In genomic region chr9:35859310-35859994, GRCh38 we compare ENCODE assay signal across 9 cellular contexts. TPM values are rescaled to one million over a fixed set of nuclear protein-coding genes. Genes with fewer than 3 reads are reported as not detected.
DNase-seq lines count a peak whose midpoint lies in the region; TF ChIP-seq lines count a peak whose summit lies in the region.
"Had no signal": no experiment of that assay in that cellular context is flagged by ENCODE, and none has a peak within 500 bp of the region (broad histone marks: within the 10 kb centered on the region; RNA-seq: fewer than 3 reads in every experiment).

No MANE protein-coding gene starts in this region.

- H3K36me3 ChIP-seq in GM06990 (ENCODE audit: control insufficient read depth, insufficient read depth, low read length): no peaks in the 10 kb centered on the region

- intact Hi-C loops in posterior cingulate gyrus (cut with DNase I): no loop called here

- H3K4me3 ChIP-seq in GM06990 (replicated peaks; ENCODE audit: low read depth, low read length): no peak overlapping the region

- DNase-seq in GM06990 (ENCODE audit: extremely low read depth, insufficient read length): no peak
- DNase-seq in NAMALWA (ENCODE audit: low spot score): peak; percentile 54
- peak; percentile 25 for DNase-seq in dermis blood vessel endothelial cell
- peak in 7 of 10 donors; percentile 36 to 91 (median 66) for DNase-seq in posterior cingulate gyrus
- no peak for DNase-seq in glomerular visceral epithelial cell (ENCODE audit: extremely low spot score)
- no peak for DNase-seq in cortex of kidney (lab: John Stamatoyannopoulos, UW)
- DNase-seq in RWPE1 (ENCODE audit: low spot score): no peak
- DNase-seq: NCI-H2081 treated with DMSO at 0.1 percent for 48 hours had no signal

- peak; percentile 18 for TF ChIP-seq CTCF in GM06990 (IDR thresholded peaks at IDR 0.05; ENCODE audit: insufficient read depth, low read length, poor library complexity, severe bottlenecking)
- TF ChIP-seq CTCF in RWPE1 (conservative IDR thresholded peaks at IDR 0.05; ENCODE audit: low read depth): no peak

- POLR2A ChIA-PET in RWPE1 (lab: Yijun Ruan, JAX; ENCODE audit: low non-redundant PET): no interaction called here

- CTCF ChIA-PET in RWPE1 (lab: Yijun Ruan, JAX): interaction anchor here (0.5 to 0.7 kb wide), 3 partner anchors 16 to 992 kb away, joined by 3 to 4 read pairs (median 4); no protein-coding TSS in a partner anchor

- H3K27ac ChIP-seq in RWPE1: no peak overlapping the region

- H3K27me3 ChIP-seq in GM06990 (replicated peaks; ENCODE audit: control insufficient read depth, insufficient read depth, low read length): no peaks in the 10 kb centered on the region

RNA-seq across cellular contexts. Expression of gene OR13J1, which starts 10.7 kb away (rescaled TPM):
- not detected in 2 replicates for total RNA-seq in dermis blood vessel endothelial cell
- total RNA-seq: kidney epithelial cell had no signal

RNA-seq across cellular contexts. Expression of gene TMEM8B, which starts 30.4 kb away (rescaled TPM):
- total RNA-seq in dermis blood vessel endothelial cell: under 0.01 and 0.23 TPM in 2 replicates

RNA-seq across cellular contexts. Expression of gene FAM221B, which starts 30.9 kb away (rescaled TPM):
- total RNA-seq in dermis blood vessel endothelial cell: not detected in 2 replicates
- total RNA-seq: kidney epithelial cell had no signal

RNA-seq across cellular contexts. Expression of gene HINT2, which starts 44.6 kb away (rescaled TPM):
- total RNA-seq in dermis blood vessel endothelial cell: 5.8 and 11.5 TPM in 2 replicates

RNA-seq across cellular contexts. Expression of gene HRCT1, which starts 46.5 kb away (rescaled TPM):
- total RNA-seq in dermis blood vessel endothelial cell: 0.93 and 2.6 TPM in 2 replicates

Comparison
In these comparisons a context has a peak if more than half of its experiments do, and no peak if none do; other contexts are left out.
1. DNase-seq: peak in NAMALWA (single experiment), dermis blood vessel endothelial cell (single experiment) and posterior cingulate gyrus (7 of 10); none in GM06990 (single experiment), glomerular visceral epithelial cell (single experiment), cortex of kidney (single experiment) and RWPE1 (single experiment).